ENCODE assay signal across 1 cellular context in the genomic region with DNA sequence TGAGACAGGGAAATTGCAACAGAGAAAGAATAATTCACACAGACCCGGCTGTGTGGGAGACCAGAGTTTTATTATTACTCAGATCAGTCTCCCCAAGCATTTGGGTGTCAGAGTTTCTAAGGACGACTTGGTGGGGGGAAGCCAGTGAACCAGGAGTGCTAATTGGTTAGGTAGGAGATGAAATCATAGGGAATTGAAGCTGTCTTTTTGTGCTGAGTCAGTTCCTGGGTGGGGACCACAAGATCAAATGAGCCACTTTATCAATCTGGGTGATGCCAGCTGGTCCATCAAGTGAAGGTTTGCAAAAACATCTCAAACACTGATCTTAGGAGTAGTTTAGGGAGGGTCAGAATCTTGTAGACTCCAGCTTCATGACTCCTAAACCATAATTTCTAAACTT.
TF ChIP-seq lines count a peak whose summit lies in the region.

No MANE protein-coding gene starts in this region.

TF ChIP-seq in WTC11, 78 proteins besides CTCF, POLR2A, EP300 and RAD21 (continued from another document):
- TF ChIP-seq AR (CRISPR knock-in tag; IDR thresholded peaks at IDR 0.05) (peak; percentile 93), ELF4 (CRISPR knock-in tag; IDR thresholded peaks at IDR 0.05; ENCODE audit: low read depth) (no peak), ZNF138 (CRISPR knock-in tag; conservative IDR thresholded peaks at IDR 0.05) (no peak), NR1H2 (CRISPR knock-in tag; IDR thresholded peaks at IDR 0.05) (no peak), SMAD3 (CRISPR knock-in tag; IDR thresholded peaks at IDR 0.05; ENCODE audit: borderline replicate concordance) (no peak), PRRX2 (CRISPR knock-in tag; IDR thresholded peaks at IDR 0.05) (peak; percentile 85), SP1 (CRISPR knock-in tag; conservative IDR thresholded peaks at IDR 0.05) (no peak), MLX (CRISPR knock-in tag; IDR thresholded peaks at IDR 0.05) (no peak), ZNF396 (CRISPR knock-in tag; IDR thresholded peaks at IDR 0.05; ENCODE audit: borderline replicate concordance) (no peak), GRHL2 (CRISPR knock-in tag; IDR thresholded peaks at IDR 0.05; ENCODE audit: insufficient replicate concordance, severe bottlenecking) (no peak), NFATC4 (CRISPR knock-in tag; IDR thresholded peaks at IDR 0.05) (peak; percentile 81; the same call in 1 of the 2 replicates), ETV6 (CRISPR knock-in tag; IDR thresholded peaks at IDR 0.05) (no peak), CREM (CRISPR knock-in tag; IDR thresholded peaks at IDR 0.05) (no peak), ZNF671 (CRISPR knock-in tag; IDR thresholded peaks at IDR 0.05) (peak; percentile 66; the same call in 1 of the 2 replicates), SOX15 (CRISPR knock-in tag; IDR thresholded peaks at IDR 0.05) (no peak), JUN (CRISPR knock-in tag; IDR thresholded peaks at IDR 0.05) (no peak), TP53 (CRISPR knock-in tag; IDR thresholded peaks at IDR 0.05) (no peak), NR2C2 (CRISPR knock-in tag; IDR thresholded peaks at IDR 0.05) (no peak), FOXP4 (CRISPR knock-in tag; IDR thresholded peaks at IDR 0.05) (no peak), CREB1 (CRISPR knock-in tag; IDR thresholded peaks at IDR 0.05) (no peak), ZNF416 (CRISPR knock-in tag; IDR thresholded peaks at IDR 0.05) (peak; percentile 6; the same call in 1 of the 2 replicates), PREB (CRISPR knock-in tag; IDR thresholded peaks at IDR 0.05; ENCODE audit: borderline replicate concordance) (no peak), FOXK1 (CRISPR knock-in tag; IDR thresholded peaks at IDR 0.05) (no peak), FOXJ3 (CRISPR knock-in tag; IDR thresholded peaks at IDR 0.05; ENCODE audit: borderline replicate concordance) (no peak)
- TF ChIP-seq, protein P1, sequence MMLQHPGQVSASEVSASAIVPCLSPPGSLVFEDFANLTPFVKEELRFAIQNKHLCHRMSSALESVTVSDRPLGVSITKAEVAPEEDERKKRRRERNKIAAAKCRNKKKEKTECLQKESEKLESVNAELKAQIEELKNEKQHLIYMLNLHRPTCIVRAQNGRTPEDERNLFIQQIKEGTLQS (CRISPR knock-in tag; conservative IDR thresholded peaks at IDR 0.05), result no peak
- TF ChIP-seq, protein P2, sequence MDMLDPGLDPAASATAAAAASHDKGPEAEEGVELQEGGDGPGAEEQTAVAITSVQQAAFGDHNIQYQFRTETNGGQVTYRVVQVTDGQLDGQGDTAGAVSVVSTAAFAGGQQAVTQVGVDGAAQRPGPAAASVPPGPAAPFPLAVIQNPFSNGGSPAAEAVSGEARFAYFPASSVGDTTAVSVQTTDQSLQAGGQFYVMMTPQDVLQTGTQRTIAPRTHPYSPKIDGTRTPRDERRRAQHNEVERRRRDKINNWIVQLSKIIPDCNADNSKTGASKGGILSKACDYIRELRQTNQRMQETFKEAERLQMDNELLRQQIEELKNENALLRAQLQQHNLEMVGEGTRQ (CRISPR knock-in tag; IDR thresholded peaks at IDR 0.05), result no peak
- TF ChIP-seq, protein P3, sequence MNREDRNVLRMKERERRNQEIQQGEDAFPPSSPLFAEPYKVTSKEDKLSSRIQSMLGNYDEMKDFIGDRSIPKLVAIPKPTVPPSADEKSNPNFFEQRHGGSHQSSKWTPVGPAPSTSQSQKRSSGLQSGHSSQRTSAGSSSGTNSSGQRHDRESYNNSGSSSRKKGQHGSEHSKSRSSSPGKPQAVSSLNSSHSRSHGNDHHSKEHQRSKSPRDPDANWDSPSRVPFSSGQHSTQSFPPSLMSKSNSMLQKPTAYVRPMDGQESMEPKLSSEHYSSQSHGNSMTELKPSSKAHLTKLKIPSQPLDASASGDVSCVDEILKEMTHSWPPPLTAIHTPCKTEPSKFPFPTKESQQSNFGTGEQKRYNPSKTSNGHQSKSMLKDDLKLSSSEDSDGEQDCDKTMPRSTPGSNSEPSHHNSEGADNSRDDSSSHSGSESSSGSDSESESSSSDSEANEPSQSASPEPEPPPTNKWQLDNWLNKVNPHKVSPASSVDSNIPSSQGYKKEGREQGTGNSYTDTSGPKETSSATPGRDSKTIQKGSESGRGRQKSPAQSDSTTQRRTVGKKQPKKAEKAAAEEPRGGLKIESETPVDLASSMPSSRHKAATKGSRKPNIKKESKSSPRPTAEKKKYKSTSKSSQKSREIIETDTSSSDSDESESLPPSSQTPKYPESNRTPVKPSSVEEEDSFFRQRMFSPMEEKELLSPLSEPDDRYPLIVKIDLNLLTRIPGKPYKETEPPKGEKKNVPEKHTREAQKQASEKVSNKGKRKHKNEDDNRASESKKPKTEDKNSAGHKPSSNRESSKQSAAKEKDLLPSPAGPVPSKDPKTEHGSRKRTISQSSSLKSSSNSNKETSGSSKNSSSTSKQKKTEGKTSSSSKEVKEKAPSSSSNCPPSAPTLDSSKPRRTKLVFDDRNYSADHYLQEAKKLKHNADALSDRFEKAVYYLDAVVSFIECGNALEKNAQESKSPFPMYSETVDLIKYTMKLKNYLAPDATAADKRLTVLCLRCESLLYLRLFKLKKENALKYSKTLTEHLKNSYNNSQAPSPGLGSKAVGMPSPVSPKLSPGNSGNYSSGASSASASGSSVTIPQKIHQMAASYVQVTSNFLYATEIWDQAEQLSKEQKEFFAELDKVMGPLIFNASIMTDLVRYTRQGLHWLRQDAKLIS (CRISPR knock-in tag; IDR thresholded peaks at IDR 0.05; ENCODE audit: borderline replicate concordance), result no peak
- TF ChIP-seq, protein P4, sequence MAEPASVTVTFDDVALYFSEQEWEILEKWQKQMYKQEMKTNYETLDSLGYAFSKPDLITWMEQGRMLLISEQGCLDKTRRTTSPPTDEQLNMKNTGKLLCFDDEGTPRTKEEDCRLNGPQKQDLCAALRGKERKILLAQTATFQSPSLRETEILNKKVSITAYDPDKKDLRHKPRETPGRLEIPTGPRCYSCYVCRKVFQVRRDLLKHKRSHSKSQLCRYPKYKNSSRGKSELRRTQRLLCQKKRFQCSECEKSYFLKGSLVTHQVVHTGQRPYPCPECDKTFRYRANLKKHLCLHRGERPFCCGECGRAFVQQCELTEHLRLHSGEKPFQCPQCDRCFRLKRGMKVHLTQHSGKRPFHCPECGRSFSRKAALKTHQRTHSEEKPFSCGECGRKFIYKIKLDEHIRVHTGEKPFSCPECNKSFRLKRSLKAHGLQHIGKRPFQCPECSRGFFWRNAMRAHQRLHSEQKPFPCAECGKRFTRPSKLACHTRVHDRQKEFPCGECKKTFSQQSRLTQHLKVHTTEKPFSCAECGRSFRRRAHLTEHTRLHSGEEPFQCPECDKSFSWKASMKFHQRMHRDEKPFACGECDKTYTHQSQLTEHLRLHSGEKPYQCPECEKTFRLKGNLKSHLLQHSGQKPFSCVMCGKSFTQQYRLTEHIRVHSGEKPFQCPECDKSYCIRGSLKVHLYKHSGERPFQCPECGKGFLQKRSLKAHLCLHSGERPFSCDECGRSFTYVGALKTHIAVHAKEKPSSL (CRISPR knock-in tag; conservative IDR thresholded peaks at IDR 0.05), result peak; percentile 83; the same call in 1 of the 2 replicates
- TF ChIP-seq, protein P5, sequence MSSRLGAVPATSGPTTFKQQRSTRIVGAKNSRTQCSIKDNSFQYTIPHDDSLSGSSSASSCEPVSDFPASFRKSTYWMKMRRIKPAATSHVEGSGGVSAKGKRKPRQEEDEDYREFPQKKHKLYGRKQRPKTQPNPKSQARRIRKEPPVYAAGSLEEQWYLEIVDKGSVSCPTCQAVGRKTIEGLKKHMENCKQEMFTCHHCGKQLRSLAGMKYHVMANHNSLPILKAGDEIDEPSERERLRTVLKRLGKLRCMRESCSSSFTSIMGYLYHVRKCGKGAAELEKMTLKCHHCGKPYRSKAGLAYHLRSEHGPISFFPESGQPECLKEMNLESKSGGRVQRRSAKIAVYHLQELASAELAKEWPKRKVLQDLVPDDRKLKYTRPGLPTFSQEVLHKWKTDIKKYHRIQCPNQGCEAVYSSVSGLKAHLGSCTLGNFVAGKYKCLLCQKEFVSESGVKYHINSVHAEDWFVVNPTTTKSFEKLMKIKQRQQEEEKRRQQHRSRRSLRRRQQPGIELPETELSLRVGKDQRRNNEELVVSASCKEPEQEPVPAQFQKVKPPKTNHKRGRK (CRISPR knock-in tag; IDR thresholded peaks at IDR 0.05; ENCODE audit: borderline replicate concordance), result no peak
- TF ChIP-seq, protein P6, sequence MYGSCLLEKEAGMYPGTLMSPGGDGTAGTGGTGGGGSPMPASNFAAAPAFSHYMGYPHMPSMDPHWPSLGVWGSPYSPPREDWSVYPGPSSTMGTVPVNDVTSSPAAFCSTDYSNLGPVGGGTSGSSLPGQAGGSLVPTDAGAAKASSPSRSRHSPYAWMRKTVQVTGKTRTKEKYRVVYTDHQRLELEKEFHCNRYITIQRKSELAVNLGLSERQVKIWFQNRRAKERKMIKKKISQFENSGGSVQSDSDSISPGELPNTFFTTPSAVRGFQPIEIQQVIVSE (CRISPR knock-in tag; IDR thresholded peaks at IDR 0.05; ENCODE audit: borderline replicate concordance), result no peak
- TF ChIP-seq, protein P7, sequence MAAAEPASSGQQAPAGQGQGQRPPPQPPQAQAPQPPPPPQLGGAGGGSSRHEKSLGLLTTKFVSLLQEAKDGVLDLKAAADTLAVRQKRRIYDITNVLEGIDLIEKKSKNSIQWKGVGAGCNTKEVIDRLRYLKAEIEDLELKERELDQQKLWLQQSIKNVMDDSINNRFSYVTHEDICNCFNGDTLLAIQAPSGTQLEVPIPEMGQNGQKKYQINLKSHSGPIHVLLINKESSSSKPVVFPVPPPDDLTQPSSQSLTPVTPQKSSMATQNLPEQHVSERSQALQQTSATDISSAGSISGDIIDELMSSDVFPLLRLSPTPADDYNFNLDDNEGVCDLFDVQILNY (CRISPR knock-in tag; IDR thresholded peaks at IDR 0.05), result no peak
